In the genomic region with DNA sequence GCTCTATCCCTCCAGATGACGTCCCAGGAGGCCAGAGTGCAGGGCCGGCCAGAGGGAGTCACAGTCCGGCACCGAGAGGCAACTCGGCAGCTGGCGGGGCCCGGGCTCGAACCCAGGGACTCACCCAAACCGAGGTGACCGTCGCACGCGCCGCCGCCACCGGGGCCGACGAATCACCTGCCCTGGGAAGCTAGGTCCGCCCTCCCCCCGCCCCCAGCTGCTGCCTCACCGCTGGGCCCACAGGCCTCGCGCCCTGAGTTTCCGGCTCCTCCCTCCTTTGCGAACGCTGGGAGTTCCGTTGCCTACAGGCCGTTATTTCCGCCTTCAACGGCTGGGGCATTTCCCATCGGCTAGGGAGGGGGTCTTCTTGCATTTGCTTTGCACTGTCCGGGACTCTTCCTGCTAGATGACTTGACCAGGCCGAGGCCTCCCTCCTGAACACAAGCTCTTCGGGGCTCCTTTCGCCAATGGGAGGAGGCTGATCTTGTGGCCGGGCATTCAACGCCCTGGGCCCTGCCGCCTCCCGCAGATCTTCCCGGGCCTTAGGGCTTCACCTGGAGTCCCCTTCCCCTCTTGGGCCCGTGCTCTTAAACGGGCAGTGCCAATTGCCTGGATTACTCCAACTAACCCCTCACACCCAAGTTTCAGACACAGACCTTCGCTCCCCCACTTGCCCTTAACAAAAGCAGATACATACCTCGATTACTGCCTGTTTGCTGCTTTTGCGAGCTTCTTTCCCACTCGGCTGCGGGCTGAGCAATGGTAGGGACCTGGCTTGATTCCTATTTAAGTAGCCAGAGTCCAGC, we compare ENCODE assay signal across 1 cellular context.
TF ChIP-seq lines count a peak whose summit lies in the region.

A gene (minus strand): TSS at position 184 of the 806 bp plus-strand sequence. CDS start 4,674 bp downstream, outside the sequence.

TF ChIP-seq in K562, 482 proteins besides CTCF, POLR2A, EP300 and RAD21 (continued from another document and continues in another):
- TF ChIP-seq, protein P1, sequence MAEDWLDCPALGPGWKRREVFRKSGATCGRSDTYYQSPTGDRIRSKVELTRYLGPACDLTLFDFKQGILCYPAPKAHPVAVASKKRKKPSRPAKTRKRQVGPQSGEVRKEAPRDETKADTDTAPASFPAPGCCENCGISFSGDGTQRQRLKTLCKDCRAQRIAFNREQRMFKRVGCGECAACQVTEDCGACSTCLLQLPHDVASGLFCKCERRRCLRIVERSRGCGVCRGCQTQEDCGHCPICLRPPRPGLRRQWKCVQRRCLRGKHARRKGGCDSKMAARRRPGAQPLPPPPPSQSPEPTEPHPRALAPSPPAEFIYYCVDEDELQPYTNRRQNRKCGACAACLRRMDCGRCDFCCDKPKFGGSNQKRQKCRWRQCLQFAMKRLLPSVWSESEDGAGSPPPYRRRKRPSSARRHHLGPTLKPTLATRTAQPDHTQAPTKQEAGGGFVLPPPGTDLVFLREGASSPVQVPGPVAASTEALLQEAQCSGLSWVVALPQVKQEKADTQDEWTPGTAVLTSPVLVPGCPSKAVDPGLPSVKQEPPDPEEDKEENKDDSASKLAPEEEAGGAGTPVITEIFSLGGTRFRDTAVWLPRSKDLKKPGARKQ (CRISPR knock-in tag; IDR thresholded peaks at IDR 0.05) = no peak
- TF ChIP-seq ZFP30 (CRISPR knock-in tag; IDR thresholded peaks at IDR 0.05; ENCODE audit: borderline replicate concordance) = no peak
- peak; percentile 31 for TF ChIP-seq FUS (optimal IDR thresholded peaks at IDR 0.05; ENCODE audit: low read depth, low read length)
- TF ChIP-seq PTRF (tag; IDR thresholded peaks at IDR 0.05) = no peak
- TF ChIP-seq, protein P2, sequence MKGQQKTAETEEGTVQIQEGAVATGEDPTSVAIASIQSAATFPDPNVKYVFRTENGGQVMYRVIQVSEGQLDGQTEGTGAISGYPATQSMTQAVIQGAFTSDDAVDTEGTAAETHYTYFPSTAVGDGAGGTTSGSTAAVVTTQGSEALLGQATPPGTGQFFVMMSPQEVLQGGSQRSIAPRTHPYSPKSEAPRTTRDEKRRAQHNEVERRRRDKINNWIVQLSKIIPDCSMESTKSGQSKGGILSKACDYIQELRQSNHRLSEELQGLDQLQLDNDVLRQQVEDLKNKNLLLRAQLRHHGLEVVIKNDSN (CRISPR knock-in tag; IDR thresholded peaks at IDR 0.05) = peak; percentile 55; the same call in 1 of the 2 replicates
- TF ChIP-seq, protein P3, sequence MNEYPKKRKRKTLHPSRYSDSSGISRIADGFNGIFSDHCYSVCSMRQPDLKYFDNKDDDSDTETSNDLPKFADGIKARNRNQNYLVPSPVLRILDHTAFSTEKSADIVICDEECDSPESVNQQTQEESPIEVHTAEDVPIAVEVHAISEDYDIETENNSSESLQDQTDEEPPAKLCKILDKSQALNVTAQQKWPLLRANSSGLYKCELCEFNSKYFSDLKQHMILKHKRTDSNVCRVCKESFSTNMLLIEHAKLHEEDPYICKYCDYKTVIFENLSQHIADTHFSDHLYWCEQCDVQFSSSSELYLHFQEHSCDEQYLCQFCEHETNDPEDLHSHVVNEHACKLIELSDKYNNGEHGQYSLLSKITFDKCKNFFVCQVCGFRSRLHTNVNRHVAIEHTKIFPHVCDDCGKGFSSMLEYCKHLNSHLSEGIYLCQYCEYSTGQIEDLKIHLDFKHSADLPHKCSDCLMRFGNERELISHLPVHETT (CRISPR knock-in tag; conservative IDR thresholded peaks at IDR 0.05 in 1 of 2, IDR thresholded peaks at IDR 0.05 in 1 of 2) = peak in 1 of 2 experiments; percentile 77; a peak in 1 of 4 replicates
- TF ChIP-seq, protein P4, sequence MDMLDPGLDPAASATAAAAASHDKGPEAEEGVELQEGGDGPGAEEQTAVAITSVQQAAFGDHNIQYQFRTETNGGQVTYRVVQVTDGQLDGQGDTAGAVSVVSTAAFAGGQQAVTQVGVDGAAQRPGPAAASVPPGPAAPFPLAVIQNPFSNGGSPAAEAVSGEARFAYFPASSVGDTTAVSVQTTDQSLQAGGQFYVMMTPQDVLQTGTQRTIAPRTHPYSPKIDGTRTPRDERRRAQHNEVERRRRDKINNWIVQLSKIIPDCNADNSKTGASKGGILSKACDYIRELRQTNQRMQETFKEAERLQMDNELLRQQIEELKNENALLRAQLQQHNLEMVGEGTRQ (CRISPR knock-in tag; IDR thresholded peaks at IDR 0.05) = no peak
- no peak for TF ChIP-seq RUNX1 (IDR thresholded peaks at IDR 0.05; ENCODE audit: low read depth)
- TF ChIP-seq, protein P5, sequence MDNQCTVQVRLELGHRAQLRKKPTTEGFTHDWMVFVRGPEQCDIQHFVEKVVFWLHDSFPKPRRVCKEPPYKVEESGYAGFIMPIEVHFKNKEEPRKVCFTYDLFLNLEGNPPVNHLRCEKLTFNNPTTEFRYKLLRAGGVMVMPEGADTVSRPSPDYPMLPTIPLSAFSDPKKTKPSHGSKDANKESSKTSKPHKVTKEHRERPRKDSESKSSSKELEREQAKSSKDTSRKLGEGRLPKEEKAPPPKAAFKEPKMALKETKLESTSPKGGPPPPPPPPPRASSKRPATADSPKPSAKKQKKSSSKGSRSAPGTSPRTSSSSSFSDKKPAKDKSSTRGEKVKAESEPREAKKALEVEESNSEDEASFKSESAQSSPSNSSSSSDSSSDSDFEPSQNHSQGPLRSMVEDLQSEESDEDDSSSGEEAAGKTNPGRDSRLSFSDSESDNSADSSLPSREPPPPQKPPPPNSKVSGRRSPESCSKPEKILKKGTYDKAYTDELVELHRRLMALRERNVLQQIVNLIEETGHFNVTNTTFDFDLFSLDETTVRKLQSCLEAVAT (IDR thresholded peaks at IDR 0.05) = peak in 1 of 2 experiments; percentile 48; a peak in 1 of 4 replicates
- peak; percentile 87 for TF ChIP-seq GABPA (tag; conservative IDR thresholded peaks at IDR 0.05; ENCODE audit: low read depth)
- TF ChIP-seq POLR2G (IDR thresholded peaks at IDR 0.05; ENCODE audit: low read depth, low read length) = peak; percentile 88
- no peak for TF ChIP-seq ZNF175 (CRISPR knock-in tag; IDR thresholded peaks at IDR 0.05; ENCODE audit: low read depth)
- no peak for TF ChIP-seq GTF2A2 (tag; IDR thresholded peaks at IDR 0.05)
- peak; percentile 86 for TF ChIP-seq EP400 (IDR thresholded peaks at IDR 0.05)
- TF ChIP-seq ZBTB1 (CRISPR knock-in tag; IDR thresholded peaks at IDR 0.05; ENCODE audit: borderline replicate concordance, low read depth) = no peak
- TF ChIP-seq NFATC3 (IDR thresholded peaks at IDR 0.05) = no peak
- TF ChIP-seq ZFX (CRISPR knock-in tag; IDR thresholded peaks at IDR 0.05) = peak; percentile 98
- TF ChIP-seq RAD51 (IDR thresholded peaks at IDR 0.05; ENCODE audit: borderline replicate concordance, low read depth) = no peak
- TF ChIP-seq, protein P6, sequence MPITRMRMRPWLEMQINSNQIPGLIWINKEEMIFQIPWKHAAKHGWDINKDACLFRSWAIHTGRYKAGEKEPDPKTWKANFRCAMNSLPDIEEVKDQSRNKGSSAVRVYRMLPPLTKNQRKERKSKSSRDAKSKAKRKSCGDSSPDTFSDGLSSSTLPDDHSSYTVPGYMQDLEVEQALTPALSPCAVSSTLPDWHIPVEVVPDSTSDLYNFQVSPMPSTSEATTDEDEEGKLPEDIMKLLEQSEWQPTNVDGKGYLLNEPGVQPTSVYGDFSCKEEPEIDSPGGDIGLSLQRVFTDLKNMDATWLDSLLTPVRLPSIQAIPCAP (CRISPR knock-in tag; IDR thresholded peaks at IDR 0.05; ENCODE audit: borderline replicate concordance) = no peak
- TF ChIP-seq TCF3 (CRISPR knock-in tag; IDR thresholded peaks at IDR 0.05) = peak; percentile 32; the same call in 1 of the 2 replicates
- peak; percentile 87 for TF ChIP-seq RBFOX2 (IDR thresholded peaks at IDR 0.05; ENCODE audit: low read depth, low read length)
- no peak for TF ChIP-seq RFX5 (IDR thresholded peaks at IDR 0.05; ENCODE audit: low read depth, low read length)
- TF ChIP-seq JUN (IDR thresholded peaks at IDR 0.05; ENCODE audit: borderline replicate concordance, low read depth, low read length) = peak; percentile 17; the same call in 1 of the 2 replicates
- 0 out of 2 replicates have a peak, but pooled peaks have one; percentile 16 for TF ChIP-seq JUN (CRISPR knock-in tag; IDR thresholded peaks at IDR 0.05; ENCODE audit: borderline replicate concordance)
- TF ChIP-seq ATF7 (IDR thresholded peaks at IDR 0.05) = peak; percentile 75
- 0 out of 2 replicates have a peak, but pooled peaks have one; percentile 27 for TF ChIP-seq ZNF232 (CRISPR knock-in tag; IDR thresholded peaks at IDR 0.05)
- 0 out of 2 replicates have a peak, but pooled peaks have one; percentile 24 for TF ChIP-seq ZNF197 (CRISPR knock-in tag; IDR thresholded peaks at IDR 0.05; ENCODE audit: low read depth)
- TF ChIP-seq ZNF445 (CRISPR knock-in tag; IDR thresholded peaks at IDR 0.05; ENCODE audit: low read depth) = no peak
- no peak for TF ChIP-seq ZNF23 (CRISPR knock-in tag; IDR thresholded peaks at IDR 0.05)
- TF ChIP-seq BCL6 (CRISPR knock-in tag; IDR thresholded peaks at IDR 0.05) = no peak
- TF ChIP-seq YY1 (IDR thresholded peaks at IDR 0.05; ENCODE audit: borderline replicate concordance in 1 of 3, control insufficient read depth in 1 of 3, extremely low read depth in 1 of 3, insufficient read depth in 3 of 3, insufficient read length in 1 of 3, insufficient replicate concordance in 2 of 3, low read depth in 1 of 3, low read length in 2 of 3) = peak in 1 of 3 experiments; percentile 24
- TF ChIP-seq, protein P7, sequence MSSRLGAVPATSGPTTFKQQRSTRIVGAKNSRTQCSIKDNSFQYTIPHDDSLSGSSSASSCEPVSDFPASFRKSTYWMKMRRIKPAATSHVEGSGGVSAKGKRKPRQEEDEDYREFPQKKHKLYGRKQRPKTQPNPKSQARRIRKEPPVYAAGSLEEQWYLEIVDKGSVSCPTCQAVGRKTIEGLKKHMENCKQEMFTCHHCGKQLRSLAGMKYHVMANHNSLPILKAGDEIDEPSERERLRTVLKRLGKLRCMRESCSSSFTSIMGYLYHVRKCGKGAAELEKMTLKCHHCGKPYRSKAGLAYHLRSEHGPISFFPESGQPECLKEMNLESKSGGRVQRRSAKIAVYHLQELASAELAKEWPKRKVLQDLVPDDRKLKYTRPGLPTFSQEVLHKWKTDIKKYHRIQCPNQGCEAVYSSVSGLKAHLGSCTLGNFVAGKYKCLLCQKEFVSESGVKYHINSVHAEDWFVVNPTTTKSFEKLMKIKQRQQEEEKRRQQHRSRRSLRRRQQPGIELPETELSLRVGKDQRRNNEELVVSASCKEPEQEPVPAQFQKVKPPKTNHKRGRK (tag; IDR thresholded peaks at IDR 0.05) = no peak
- TF ChIP-seq ETS2 (tag; IDR thresholded peaks at IDR 0.05; ENCODE audit: borderline replicate concordance, poor library complexity, severe bottlenecking) = no peak
- TF ChIP-seq, protein P8, sequence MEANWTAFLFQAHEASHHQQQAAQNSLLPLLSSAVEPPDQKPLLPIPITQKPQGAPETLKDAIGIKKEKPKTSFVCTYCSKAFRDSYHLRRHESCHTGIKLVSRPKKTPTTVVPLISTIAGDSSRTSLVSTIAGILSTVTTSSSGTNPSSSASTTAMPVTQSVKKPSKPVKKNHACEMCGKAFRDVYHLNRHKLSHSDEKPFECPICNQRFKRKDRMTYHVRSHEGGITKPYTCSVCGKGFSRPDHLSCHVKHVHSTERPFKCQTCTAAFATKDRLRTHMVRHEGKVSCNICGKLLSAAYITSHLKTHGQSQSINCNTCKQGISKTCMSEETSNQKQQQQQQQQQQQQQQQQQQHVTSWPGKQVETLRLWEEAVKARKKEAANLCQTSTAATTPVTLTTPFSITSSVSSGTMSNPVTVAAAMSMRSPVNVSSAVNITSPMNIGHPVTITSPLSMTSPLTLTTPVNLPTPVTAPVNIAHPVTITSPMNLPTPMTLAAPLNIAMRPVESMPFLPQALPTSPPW (CRISPR knock-in tag; IDR thresholded peaks at IDR 0.05) = peak; percentile 92
- TF ChIP-seq DDX20 (tag; IDR thresholded peaks at IDR 0.05; ENCODE audit: low read depth) = no peak
- TF ChIP-seq, protein P9, sequence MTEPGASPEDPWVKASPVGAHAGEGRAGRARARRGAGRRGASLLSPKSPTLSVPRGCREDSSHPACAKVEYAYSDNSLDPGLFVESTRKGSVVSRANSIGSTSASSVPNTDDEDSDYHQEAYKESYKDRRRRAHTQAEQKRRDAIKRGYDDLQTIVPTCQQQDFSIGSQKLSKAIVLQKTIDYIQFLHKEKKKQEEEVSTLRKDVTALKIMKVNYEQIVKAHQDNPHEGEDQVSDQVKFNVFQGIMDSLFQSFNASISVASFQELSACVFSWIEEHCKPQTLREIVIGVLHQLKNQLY (CRISPR knock-in tag; conservative IDR thresholded peaks at IDR 0.05) = no peak
- TF ChIP-seq SMARCA4 (IDR thresholded peaks at IDR 0.05) = no peak
- no peak for TF ChIP-seq DNMT1 (IDR thresholded peaks at IDR 0.05)
- TF ChIP-seq, protein P10, sequence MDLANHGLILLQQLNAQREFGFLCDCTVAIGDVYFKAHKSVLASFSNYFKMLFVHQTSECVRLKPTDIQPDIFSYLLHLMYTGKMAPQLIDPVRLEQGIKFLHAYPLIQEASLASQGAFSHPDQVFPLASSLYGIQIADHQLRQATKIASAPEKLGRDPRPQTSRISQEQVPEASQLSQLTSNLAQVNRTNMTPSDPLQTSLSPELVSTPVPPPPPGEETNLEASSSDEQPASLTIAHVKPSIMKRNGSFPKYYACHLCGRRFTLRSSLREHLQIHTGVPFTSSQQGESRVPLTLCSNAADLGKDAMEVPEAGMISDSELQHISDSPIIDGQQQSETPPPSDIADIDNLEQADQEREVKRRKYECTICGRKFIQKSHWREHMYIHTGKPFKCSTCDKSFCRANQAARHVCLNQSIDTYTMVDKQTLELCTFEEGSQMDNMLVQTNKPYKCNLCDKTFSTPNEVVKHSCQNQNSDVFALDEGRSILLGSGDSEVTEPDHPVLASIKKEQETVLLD (IDR thresholded peaks at IDR 0.05) = peak; percentile 65; the same call in 1 of the 2 replicates
- TF ChIP-seq WHSC1 (IDR thresholded peaks at IDR 0.05; ENCODE audit: low read length) = no peak
